10 cellular contexts compared by ENCODE assay signal in the genomic region with DNA sequence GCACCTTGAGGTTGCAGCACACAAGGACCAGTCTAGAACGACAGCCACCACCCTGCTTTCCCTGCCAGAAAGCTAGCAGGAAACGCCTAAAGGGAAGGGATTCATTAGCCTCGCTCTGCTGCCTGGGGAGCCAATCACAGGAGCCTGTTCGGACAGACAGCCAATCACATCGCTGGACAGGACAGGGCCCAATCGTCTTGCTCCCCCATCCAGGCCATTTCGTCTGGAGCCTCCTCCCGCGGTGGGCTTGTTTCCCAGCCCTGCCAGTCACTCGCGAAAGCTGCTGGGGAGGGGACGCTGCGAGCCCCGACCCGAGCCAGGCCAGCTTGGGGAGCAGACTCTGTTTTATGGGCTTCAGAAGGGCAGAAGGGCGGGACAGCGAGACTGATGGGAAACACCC.
A peak's percentile ranks its signal among the peaks of the same experiment; 100 is the strongest.
DNase-seq lines count a peak whose midpoint lies in the region; ATAC-seq, FAIRE-seq and TF ChIP-seq lines count a peak whose summit lies in the region.
"Had no signal": no experiment of that assay in that cellular context is flagged by ENCODE, and none has a peak within 500 bp of the region (broad histone marks: within the 10 kb centered on the region; RNA-seq: fewer than 3 reads in every experiment).

No MANE protein-coding gene starts in this region.

- H3K9ac ChIP-seq in K562 (ENCODE audit: insufficient read depth in 1 of 2, low read depth in 2 of 2, low read length in 2 of 2) (no peak overlapping the region; a peak in 1 of 4 replicates), iPS-20b (ENCODE audit: low read depth, low read length) (0 out of 2 replicates have a peak overlapping the region, but pooled peaks have one; percentile 4)
- H3K9ac ChIP-seq: KMS-11 had no signal

- no peaks in the 10 kb centered on the region for H3K9me3 ChIP-seq in K562 (replicated peaks; ENCODE audit: control insufficient read depth, insufficient read depth, low read depth, low read length)
- H3K9me3 ChIP-seq in iPS-20b (ENCODE audit: insufficient read depth, low read depth, low read length) = no peaks in the 10 kb centered on the region
- H3K9me3 ChIP-seq in CD4-positive, alpha-beta memory T cell (ENCODE audit: control insufficient read depth in 1 of 2, low read length in 2 of 2) = no peaks in the 10 kb centered on the region
- no peaks in the 10 kb centered on the region for H3K9me3 ChIP-seq in spleen

- H3K36me3 ChIP-seq in K562 (ENCODE audit: control insufficient read depth, insufficient read depth, low read length) = no peaks in the 10 kb centered on the region
- no peaks in the 10 kb centered on the region for H3K36me3 ChIP-seq in iPS-20b (ENCODE audit: insufficient read depth, low read depth, low read length)
- H3K36me3 ChIP-seq in CD4-positive, alpha-beta memory T cell (ENCODE audit: insufficient read depth, low read length) = no peaks in the 10 kb centered on the region
- no peaks in the 10 kb centered on the region for H3K36me3 ChIP-seq in spleen

- no peaks in the 10 kb centered on the region for H3K9me1 ChIP-seq in K562 (ENCODE audit: control insufficient read depth, insufficient read depth, low read length)

- peaks cover 0 to 4% (median 0%) of the 10 kb centered on the region in 4 donors for H3K4me1 Mint-ChIP-seq in CD4-positive, alpha-beta memory T cell
- H3K4me1 Mint-ChIP-seq: naive B cell had no signal

- intact Hi-C loops in K562 (cut with micrococcal nuclease) = no loop called here
- intact Hi-C loops in CD4-positive, alpha-beta memory T cell (cut with micrococcal nuclease) = no loop called here
- intact Hi-C loops in spleen (cut with DNase I; ENCODE audit: low total_unique reads) = no loop called here

- H3K27me3 ChIP-seq in K562 (ENCODE audit: control insufficient read depth in 2 of 2, insufficient read depth in 2 of 2, low read length in 2 of 2) = no peaks in the 10 kb centered on the region; a peak in 1 of 5 replicates
- H3K27me3 ChIP-seq in iPS-20b (ENCODE audit: insufficient read depth, low read length) = no peaks in the 10 kb centered on the region
- no peaks in the 10 kb centered on the region for H3K27me3 ChIP-seq in CD4-positive, alpha-beta memory T cell (ENCODE audit: insufficient read depth, low read length)
- no peaks in the 10 kb centered on the region for H3K27me3 ChIP-seq in spleen (replicated peaks in 1 of 7)

- 3% methylated on average over 16 of the region's 17 CpGs for WGBS in K562 (ENCODE audit: insufficient coverage, low coverage, missing lambda C conversion rate)
- WGBS in spleen, 5 donors = 47 to 78% (median 59%) methylated on average over 11 to 17 of the region's 17 CpGs

- no peak for FAIRE-seq in K562 (lab: Jason Lieb, UNC)

- in situ Hi-C loops in K562 (cut with MboI) = no loop called here

- TF ChIP-seq CTCF in K562 (IDR thresholded peaks at IDR 0.05 in 2 of 3, conservative IDR thresholded peaks at IDR 0.05 in 1 of 3; ENCODE audit: insufficient read depth in 2 of 3, low read depth in 1 of 3, low read length in 3 of 3) = no peak
- no peak for TF ChIP-seq CTCF in spleen (IDR thresholded peaks at IDR 0.05 in 8 of 11, conservative IDR thresholded peaks at IDR 0.05 in 3 of 11)

- H3K36me3 Mint-ChIP-seq in CD4-positive, alpha-beta memory T cell = no peaks in the 10 kb centered on the region
- H3K36me3 Mint-ChIP-seq: naive B cell had no signal

- H3K27me3 Mint-ChIP-seq in CD4-positive, alpha-beta memory T cell = peaks cover 2 to 3% of the 10 kb centered on the region in 2 donors

- no peaks in the 10 kb centered on the region for H3K79me2 ChIP-seq in K562 (ENCODE audit: control insufficient read depth, insufficient read depth, low read length)

- H3K4me1 ChIP-seq in K562 (replicated peaks in 1 of 2; ENCODE audit: control insufficient read depth in 2 of 2, insufficient read depth in 2 of 2, low read length in 2 of 2) (peaks cover 0 to 3% of the 10 kb centered on the region in 2 experiments; a peak in 1 of 5 replicates), iPS-20b (ENCODE audit: insufficient read depth, low read length) (peaks cover 8% of the 10 kb centered on the region; the same call in 1 of the 2 replicates), spleen (peaks cover 0 to 26% (median 2%) of the 10 kb centered on the region in 6 donors)
- no peaks in the 10 kb centered on the region for H3K4me1 ChIP-seq in CD4-positive, alpha-beta memory T cell (ENCODE audit: insufficient read depth, low read length)

- no peak for TF ChIP-seq RAD21 in K562 (CRISPR knock-in tag; conservative IDR thresholded peaks at IDR 0.05 in 1 of 2, IDR thresholded peaks at IDR 0.05 in 1 of 2)

- BruUV-seq in K562 (replicated peaks; lab: Mats Ljungman, UMichigan) = no TSS peak

- no peak overlapping the region for H3K4me3 Mint-ChIP-seq in CD4-positive, alpha-beta memory T cell
- H3K4me3 Mint-ChIP-seq: naive B cell had no signal

- peak; percentile 81 for DNase-seq in NCI-H2029 (lab: John Stamatoyannopoulos, UW)
- peak; percentile 20 to 69 (median 68) for DNase-seq in K562 (ENCODE audit: extremely low read depth in 1 of 4, low spot score in 3 of 4)
- no peak for DNase-seq in skeletal muscle cell (ENCODE audit: low read depth)
- no peak for DNase-seq in CD4-positive, alpha-beta memory T cell
- DNase-seq in spleen = no peak
- DNase-seq in NCI-H446 treated with DMSO at 0.1 percent for 48 hours (lab: John Stamatoyannopoulos, UW) = no peak
- DNase-seq: naive B cell had no signal

- ATAC-seq in K562 (peak; percentile 77), GM21381 (IDR thresholded peaks at IDR 0.05; ENCODE audit: unreplicated experiment) (no peak)

- H2AFZ ChIP-seq in K562 (ENCODE audit: low read depth, low read length) = no peak overlapping the region

- TF ChIP-seq EP300 in K562 (IDR thresholded peaks at IDR 0.05; ENCODE audit: low read length) = no peak

- CTCF ChIA-PET in K562 (lab: Yijun Ruan, JAX; ENCODE audit: low intra/inter-chr PET ratio) = no interaction called here
- CTCF ChIA-PET in CD4-positive, alpha-beta memory T cell (lab: Charles Lee; ENCODE audit: partially characterized antibody) = no interaction called here

- no peaks in the 10 kb centered on the region for H4K20me1 ChIP-seq in K562 (replicated peaks; ENCODE audit: control insufficient read depth, insufficient read depth, low read length)

- H3K27ac ChIP-seq in K562 (ENCODE audit: extremely low read depth, low read depth, low read length) (no peak overlapping the region), iPS-20b (ENCODE audit: low read length) (no peak overlapping the region), spleen (peak overlapping the region in 3 of 8 donors; percentile 0 to 10 (median 10))
- no peak overlapping the region for H3K27ac ChIP-seq in CD4-positive, alpha-beta memory T cell (ENCODE audit: low read depth, low read length)
- H3K27ac ChIP-seq: KMS-11 had no signal

- no peak overlapping the region for H3K4me2 ChIP-seq in K562 (ENCODE audit: insufficient read depth, low read length)
- H3K4me2 ChIP-seq: KMS-11 had no signal

- H3K4me3 ChIP-seq in K562 (no peak overlapping the region), iPS-20b (ENCODE audit: low read length) (peak overlapping the region; percentile 53; the same call in 1 of the 2 replicates), skeletal muscle cell (ENCODE audit: low read depth, low read length) (peak overlapping the region; percentile 28), spleen (peak overlapping the region in 2 of 8 donors; percentile 27 to 42)
- no peak overlapping the region for H3K4me3 ChIP-seq in CD4-positive, alpha-beta memory T cell (ENCODE audit: low read length in 2 of 2)

- TF ChIP-seq POLR2A in K562 (conservative IDR thresholded peaks at IDR 0.05) (no peak), spleen (IDR thresholded peaks at IDR 0.05) (no peak)

- POLR2A ChIA-PET in K562 (lab: Yijun Ruan, JAX) = no interaction called here
- POLR2A ChIA-PET in CD4-positive, alpha-beta memory T cell (lab: Charles Lee; ENCODE audit: partially characterized antibody) = no interaction called here

- H3K9me3 Mint-ChIP-seq in CD4-positive, alpha-beta memory T cell = no peaks in the 10 kb centered on the region
- H3K9me3 Mint-ChIP-seq: naive B cell had no signal

- H3K27ac Mint-ChIP-seq in CD4-positive, alpha-beta memory T cell = no peak overlapping the region
- H3K27ac Mint-ChIP-seq: naive B cell had no signal

TF ChIP-seq in K562, 482 proteins besides CTCF, POLR2A, EP300 and RAD21:
- peak; percentile 45 for TF ChIP-seq NFYB (IDR thresholded peaks at IDR 0.05; ENCODE audit: extremely low read depth, insufficient read length)
- TF ChIP-seq, protein P1, sequence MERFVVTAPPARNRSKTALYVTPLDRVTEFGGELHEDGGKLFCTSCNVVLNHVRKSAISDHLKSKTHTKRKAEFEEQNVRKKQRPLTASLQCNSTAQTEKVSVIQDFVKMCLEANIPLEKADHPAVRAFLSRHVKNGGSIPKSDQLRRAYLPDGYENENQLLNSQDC (CRISPR knock-in tag; IDR thresholded peaks at IDR 0.05) = no peak

Comparison
In these comparisons a context has a peak if more than half of its experiments do, and no peak if none do; other contexts are left out.
1. DNase-seq: peak in NCI-H2029 (single experiment) and K562 (4 of 4); none in skeletal muscle cell (single experiment), CD4-positive, alpha-beta memory T cell (0 of 5), spleen (single experiment) and NCI-H446 treated with DMSO at 0.1 percent for 48 hours (single experiment).
2. H3K4me3 ChIP-seq: peak in iPS-20b (single experiment) and skeletal muscle cell (single experiment); none in K562 (single experiment) and CD4-positive, alpha-beta memory T cell (0 of 2).